Comparison of ENCODE assay signal across 9 cellular contexts in the genomic region with DNA sequence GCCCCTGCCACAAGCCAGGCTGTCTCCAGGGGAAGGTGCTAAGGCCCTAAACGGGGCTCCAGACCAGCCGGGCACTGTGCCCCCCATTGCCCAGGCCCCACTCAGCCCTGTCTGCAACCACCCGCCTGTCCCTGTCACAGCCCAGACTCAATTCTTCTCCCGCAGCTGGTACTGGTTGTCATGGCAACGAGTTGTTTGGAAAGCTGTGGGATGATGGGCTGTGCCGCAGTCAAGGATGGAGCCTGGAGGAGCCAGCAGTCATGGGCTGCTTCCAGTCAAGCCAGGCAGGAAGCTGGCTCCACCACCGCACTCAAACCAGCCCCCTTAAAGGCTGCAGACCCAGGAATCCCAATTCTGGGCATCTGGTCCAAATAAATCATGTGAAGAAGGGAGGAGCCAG. TPM values are rescaled to one million over a fixed set of nuclear protein-coding genes. Genes with fewer than 3 reads are reported as not detected.
DNase-seq lines count a peak whose midpoint lies in the region; ATAC-seq and TF ChIP-seq lines count a peak whose summit lies in the region.
"Had no signal": no experiment of that assay in that cellular context is flagged by ENCODE, and none has a peak within 500 bp of the region (broad histone marks: within the 10 kb centered on the region; RNA-seq: fewer than 3 reads in every experiment).

No MANE protein-coding gene starts in this region.

- no peaks in the 10 kb centered on the region for H3K4me1 Mint-ChIP-seq in progenitor cell of endocrine pancreas (ENCODE audit: low read depth)

- no peak overlapping the region for H3K27ac Mint-ChIP-seq in progenitor cell of endocrine pancreas

- no peaks in the 10 kb centered on the region for H3K9me3 Mint-ChIP-seq in progenitor cell of endocrine pancreas (ENCODE audit: low read depth)

- peak; percentile 61 for DNase-seq in Daoy (ENCODE audit: low read depth)
- peak; percentile 44 for DNase-seq in NCI-H2171 (lab: John Stamatoyannopoulos, UW)
- DNase-seq in cerebellar cortex (ENCODE audit: low spot score) = peak; percentile 54
- peak; percentile 88 for DNase-seq in middle frontal gyrus (ENCODE audit: extremely low spot score, low spot score)
- DNase-seq in NAMALWA (ENCODE audit: low spot score) = no peak
- no peak for DNase-seq in progenitor cell of endocrine pancreas (ENCODE audit: low spot score, unreplicated experiment)
- DNase-seq: activated CD4-positive, alpha-beta T cell treated with anti-CD3 and anti-CD28 coated beads, Interleukin-2, amount 50 U/mL, for 4 hours had no signal

- H3K27me3 Mint-ChIP-seq in progenitor cell of endocrine pancreas = peaks cover 5% of the 10 kb centered on the region

- TF ChIP-seq CTCF in progenitor cell of endocrine pancreas (IDR thresholded peaks at IDR 0.05; ENCODE audit: unreplicated experiment) = no peak

- H3K36me3 Mint-ChIP-seq in progenitor cell of endocrine pancreas (ENCODE audit: insufficient read depth) = no peaks in the 10 kb centered on the region

- H3K4me3 Mint-ChIP-seq in progenitor cell of endocrine pancreas (ENCODE audit: low read depth) = no peak overlapping the region

- ATAC-seq in HG02970 (IDR thresholded peaks at IDR 0.05; ENCODE audit: low FRiP score, unreplicated experiment) (no peak), HG03135 (IDR thresholded peaks at IDR 0.05; ENCODE audit: unreplicated experiment) (no peak)

RNA-seq across cellular contexts. Expression of a gene that starts 4.2 kb away (rescaled TPM):
- 86.6 and 92.7 TPM in 2 replicates for total RNA-seq in Daoy (2014; rRNA removed; shearing (Covaris generic))
- total RNA-seq in progenitor cell of endocrine pancreas = 0.36 and 0.91 TPM in 2 replicates

RNA-seq across cellular contexts. Expression of a gene that starts 47.5 kb away (rescaled TPM):
- total RNA-seq in Daoy (2014; rRNA removed; shearing (Covaris generic)) = 4.7 and 9.4 TPM in 2 replicates
- total RNA-seq in progenitor cell of endocrine pancreas = 4.6 and 5.5 TPM in 2 replicates

Comparison
In these comparisons a context has a peak if more than half of its experiments do, and no peak if none do; other contexts are left out.
1. DNase-seq: peak in Daoy (single experiment), NCI-H2171 (single experiment), cerebellar cortex (single experiment) and middle frontal gyrus (single experiment); none in NAMALWA (single experiment) and progenitor cell of endocrine pancreas (single experiment).
2. RNA of a gene that starts 4.2 kb away (total RNA-seq): 86.6 to 92.7 TPM in Daoy; 0.36 to 0.91 TPM in progenitor cell of endocrine pancreas; every median in the first group is over 10 times any median in the second.